ENCODE assay signal across 18 cellular contexts in the genomic region with DNA sequence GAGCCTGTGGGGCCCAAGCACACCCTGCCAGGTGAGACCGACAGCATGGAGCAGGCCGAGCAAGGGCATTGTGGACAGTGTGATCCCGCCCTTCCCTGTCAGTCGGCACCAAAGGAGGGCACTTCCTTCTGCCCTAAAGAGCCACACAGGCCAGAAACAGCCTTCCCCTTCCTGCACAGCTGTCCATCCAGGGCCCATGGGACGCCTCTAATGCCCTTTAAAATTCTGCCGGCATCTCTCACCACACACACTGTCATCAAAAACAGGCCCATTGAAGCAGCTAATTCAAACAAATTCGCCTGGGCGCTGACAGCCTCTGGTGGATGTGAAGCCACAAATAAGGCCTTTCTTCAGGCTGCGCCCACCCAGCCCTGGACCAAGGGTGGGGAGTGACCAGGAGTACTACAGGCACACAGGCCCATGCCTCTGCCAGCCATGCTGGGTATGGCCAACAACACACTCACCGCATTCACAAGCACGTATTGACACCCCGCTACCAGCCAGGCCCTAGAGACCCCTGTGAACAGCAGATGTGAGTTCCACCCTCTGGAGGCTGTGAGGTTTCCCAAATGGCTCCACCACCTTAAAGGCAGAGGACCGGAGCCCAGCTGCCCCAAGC. TPM values are rescaled to one million over a fixed set of nuclear protein-coding genes. Genes with fewer than 3 reads are reported as not detected.
DNase-seq lines count a peak whose midpoint lies in the region; ATAC-seq and TF ChIP-seq lines count a peak whose summit lies in the region.
"Had no signal": no experiment of that assay in that cellular context is flagged by ENCODE, and none has a peak within 500 bp of the region (broad histone marks: within the 10 kb centered on the region; RNA-seq: fewer than 3 reads in every experiment).

No MANE protein-coding gene starts in this region.

- no peaks in the 10 kb centered on the region for H3F3A ChIP-seq in SK-N-SH (replicated peaks; ENCODE audit: insufficient read depth)

- H3K36me3 Mint-ChIP-seq in brain (peaks cover 16% of the 10 kb centered on the region), neural crest cell (ENCODE audit: low read depth) (no peaks in the 10 kb centered on the region), T-cell (no peaks in the 10 kb centered on the region)
- H3K36me3 Mint-ChIP-seq: CD4-positive, alpha-beta memory T cell had no signal

- peak overlapping the region; percentile 91 for H3K4me2 ChIP-seq in BLaER1
- peak overlapping the region; percentile 54 to 94 (median 89) for H3K4me2 ChIP-seq in BLaER1 treated with 17β-estradiol and CSF1 and Interleukin-3, amounts not matched to agents 10 nM and 100 nM
- no peak overlapping the region for H3K4me2 ChIP-seq in SK-N-SH
- H3K4me2 ChIP-seq: PC-9 had no signal

- TF ChIP-seq CTCF in brain (conservative IDR thresholded peaks at IDR 0.05) (no peak), neural crest cell (conservative IDR thresholded peaks at IDR 0.05) (no peak), SK-N-SH (IDR thresholded peaks at IDR 0.05) (no peak)

- ATAC-seq in T-cell (replicated peaks in 1 of 4), result no peak

- H4K20me1 ChIP-seq in BLaER1 (0 out of 2 replicates have a peak, but pooled peaks cover 14% of the 10 kb centered on the region), SK-N-SH (ENCODE audit: insufficient read depth) (no peaks in the 10 kb centered on the region)
- peaks cover 0 to 11% (median 0%) of the 10 kb centered on the region in 11 experiments; a peak in 5 of 22 replicates for H4K20me1 ChIP-seq in BLaER1 treated with 17β-estradiol and CSF1 and Interleukin-3, amounts not matched to agents 10 nM and 100 nM

- no peaks in the 10 kb centered on the region for H3K79me2 ChIP-seq in SK-N-SH (ENCODE audit: insufficient read depth)

- CTCF ChIA-PET in T-cell (lab: Charles Lee), result no interaction called here
- CTCF ChIA-PET in SK-N-SH (lab: Yijun Ruan, JAX), result interaction anchor here (0.7 to 1.5 kb wide), 7 partner anchors 19 to 1005 kb away, joined by 3 to 4 read pairs (median 3); no protein-coding TSS in a partner anchor

- no peaks in the 10 kb centered on the region for H3K9me2 ChIP-seq in SK-N-SH

- H3K4me1 ChIP-seq in BLaER1, result peaks cover 97% of the 10 kb centered on the region
- peaks cover 54 to 94% (median 84%) of the 10 kb centered on the region in 10 experiments for H3K4me1 ChIP-seq in BLaER1 treated with 17β-estradiol and CSF1 and Interleukin-3, amounts not matched to agents 10 nM and 100 nM
- peaks cover 0 to 17% of the 10 kb centered on the region in 2 experiments; a peak in 1 of 4 replicates for H3K4me1 ChIP-seq in SK-N-SH (ENCODE audit: control insufficient read depth in 1 of 2, insufficient read depth in 2 of 2, low read depth in 1 of 2, low read length in 1 of 2)

- H3K4me1 Mint-ChIP-seq in brain, result peaks cover 89% of the 10 kb centered on the region
- H3K4me1 Mint-ChIP-seq in neural crest cell, result peaks cover 68% of the 10 kb centered on the region
- no peaks in the 10 kb centered on the region for H3K4me1 Mint-ChIP-seq in T-cell
- H3K4me1 Mint-ChIP-seq: CD4-positive, alpha-beta memory T cell had no signal

- no peaks in the 10 kb centered on the region for H3K9me3 ChIP-seq in BLaER1
- H3K9me3 ChIP-seq in BLaER1 treated with 17β-estradiol and CSF1 and Interleukin-3, amounts not matched to agents 10 nM and 100 nM (replicated peaks in 1 of 11), result no peaks in the 10 kb centered on the region
- no peaks in the 10 kb centered on the region for H3K9me3 ChIP-seq in SK-N-SH

- peak overlapping the region in 1 of 5 experiments; percentile 37 for H3K4me3 Mint-ChIP-seq in brain
- peak overlapping the region; percentile 34 for H3K4me3 Mint-ChIP-seq in neural crest cell
- no peak overlapping the region for H3K4me3 Mint-ChIP-seq in T-cell

- H3K27me3 Mint-ChIP-seq in brain (peaks cover 22% of the 10 kb centered on the region), neural crest cell (ENCODE audit: low read depth) (peaks cover 28% of the 10 kb centered on the region), T-cell (peaks cover 3 to 5% of the 10 kb centered on the region in 2 donors)

- H3K9me3 Mint-ChIP-seq in brain, result no peaks in the 10 kb centered on the region
- no peaks in the 10 kb centered on the region for H3K9me3 Mint-ChIP-seq in neural crest cell
- no peaks in the 10 kb centered on the region for H3K9me3 Mint-ChIP-seq in T-cell
- H3K9me3 Mint-ChIP-seq: CD4-positive, alpha-beta memory T cell had no signal

- no peak for TF ChIP-seq RAD21 in SK-N-SH (IDR thresholded peaks at IDR 0.05; ENCODE audit: low read length)

- no peak for TF ChIP-seq EP300 in SK-N-SH (IDR thresholded peaks at IDR 0.05; ENCODE audit: borderline replicate concordance in 1 of 2, low read depth in 1 of 2, low read length in 1 of 2)

- peak overlapping the region; percentile 68 to 97 (median 92) for H3K27ac Mint-ChIP-seq in brain
- H3K27ac Mint-ChIP-seq in neural crest cell (ENCODE audit: unreplicated experiment), result peak overlapping the region; percentile 57
- no peak overlapping the region for H3K27ac Mint-ChIP-seq in T-cell
- H3K27ac Mint-ChIP-seq: CD4-positive, alpha-beta memory T cell had no signal

- POLR2A ChIA-PET in T-cell (lab: Charles Lee) (no interaction called here), SK-N-SH (lab: Yijun Ruan, JAX) (no interaction called here)

- 71% methylated on average over 11 of the region's 13 CpGs for WGBS in SK-N-SH (ENCODE audit: low lambda C conversion rate)

- no peak for DNase-seq in neural crest cell (ENCODE audit: low read depth, low spot score)
- DNase-seq in T-cell, result no peak
- DNase-seq in SK-N-SH, result no peak
- DNase-seq in stimulated activated CD4-positive, alpha-beta T cell treated with anti-CD3 and anti-CD28 coated beads, Interleukin-15, amount 100 ng/mL, for 24 hours, result no peak
- DNase-seq in inferior parietal cortex (ENCODE audit: extremely low spot score), result no peak
- DNase-seq: CD4-positive, alpha-beta memory T cell; GF-D8; Karpas-422; MM.1S; NCI-H1105 treated with DMSO at 0.1 percent for 48 hours; NCI-H187 treated with DMSO at 0.1 percent for 48 hours; NCI-H510A treated with DMSO at 0.1 percent for 48 hours; NCI-H82; PC-9 had no signal

- H3K27me3 ChIP-seq in BLaER1 (no peaks in the 10 kb centered on the region), SK-N-SH (ENCODE audit: insufficient read depth) (peaks cover 6% of the 10 kb centered on the region; the same call in 1 of the 2 replicates)
- H3K27me3 ChIP-seq in BLaER1 treated with 17β-estradiol and CSF1 and Interleukin-3, amounts not matched to agents 10 nM and 100 nM, result peaks cover 0 to 17% (median 1%) of the 10 kb centered on the region in 11 experiments; a peak in 5 of 22 replicates

- peak overlapping the region; percentile 29; the same call in 1 of the 2 replicates for H3K4me3 ChIP-seq in BLaER1
- H3K4me3 ChIP-seq in BLaER1 treated with 17β-estradiol and CSF1 and Interleukin-3, amounts not matched to agents 10 nM and 100 nM, result peak overlapping the region in 2 of 10 experiments; percentile 11 to 19; a peak in 1 of 20 replicates
- H3K4me3 ChIP-seq in SK-N-SH (ENCODE audit: low read depth in 2 of 2, low read length in 1 of 2), result no peak overlapping the region
- H3K4me3 ChIP-seq: PC-9 had no signal

- H3K9ac ChIP-seq in BLaER1 (no peak overlapping the region; the same call in 1 of the 2 replicates), SK-N-SH (no peak overlapping the region)
- peak overlapping the region in 4 of 11 experiments; percentile 17 to 64 (median 54); a peak in 7 of 22 replicates for H3K9ac ChIP-seq in BLaER1 treated with 17β-estradiol and CSF1 and Interleukin-3, amounts not matched to agents 10 nM and 100 nM

- no peak overlapping the region for H2AFZ ChIP-seq in SK-N-SH (ENCODE audit: low read depth)
- H2AFZ ChIP-seq: PC-9 had no signal

- no peaks in the 10 kb centered on the region for H3K36me3 ChIP-seq in BLaER1
- H3K36me3 ChIP-seq in BLaER1 treated with 17β-estradiol and CSF1 and Interleukin-3, amounts not matched to agents 10 nM and 100 nM, result no peaks in the 10 kb centered on the region
- no peaks in the 10 kb centered on the region for H3K36me3 ChIP-seq in SK-N-SH (replicated peaks in 1 of 2; ENCODE audit: control insufficient read depth in 1 of 2, insufficient read depth in 2 of 2, low read length in 1 of 2)

- H3K27ac ChIP-seq in BLaER1 (peak overlapping the region; percentile 59; the same call in 1 of the 2 replicates), SK-N-SH (ENCODE audit: low read depth in 2 of 2, low read length in 1 of 2) (no peak overlapping the region)
- peak overlapping the region in 7 of 11 experiments; percentile 18 to 61 (median 37); a peak in 12 of 22 replicates for H3K27ac ChIP-seq in BLaER1 treated with 17β-estradiol and CSF1 and Interleukin-3, amounts not matched to agents 10 nM and 100 nM
- H3K27ac ChIP-seq: PC-9 had no signal

TF ChIP-seq in SK-N-SH, 30 proteins besides CTCF, POLR2A, EP300 and RAD21 (continues in another document):
- TF ChIP-seq FOSL2 (IDR thresholded peaks at IDR 0.05; ENCODE audit: borderline replicate concordance, low read depth), result no peak
- no peak for TF ChIP-seq TEAD4 (IDR thresholded peaks at IDR 0.05; ENCODE audit: borderline replicate concordance, insufficient read depth)
- TF ChIP-seq ELF1 (IDR thresholded peaks at IDR 0.05), result no peak
- no peak for TF ChIP-seq NRF1 (IDR thresholded peaks at IDR 0.05; ENCODE audit: low read depth, low read length)
- TF ChIP-seq, protein P1, sequence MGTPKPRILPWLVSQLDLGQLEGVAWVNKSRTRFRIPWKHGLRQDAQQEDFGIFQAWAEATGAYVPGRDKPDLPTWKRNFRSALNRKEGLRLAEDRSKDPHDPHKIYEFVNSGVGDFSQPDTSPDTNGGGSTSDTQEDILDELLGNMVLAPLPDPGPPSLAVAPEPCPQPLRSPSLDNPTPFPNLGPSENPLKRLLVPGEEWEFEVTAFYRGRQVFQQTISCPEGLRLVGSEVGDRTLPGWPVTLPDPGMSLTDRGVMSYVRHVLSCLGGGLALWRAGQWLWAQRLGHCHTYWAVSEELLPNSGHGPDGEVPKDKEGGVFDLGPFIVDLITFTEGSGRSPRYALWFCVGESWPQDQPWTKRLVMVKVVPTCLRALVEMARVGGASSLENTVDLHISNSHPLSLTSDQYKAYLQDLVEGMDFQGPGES (IDR thresholded peaks at IDR 0.05; ENCODE audit: low read depth, low read length), result no peak
- TF ChIP-seq RCOR1 (IDR thresholded peaks at IDR 0.05; ENCODE audit: low read length), result no peak
- TF ChIP-seq FOXJ3 (CRISPR knock-in tag; IDR thresholded peaks at IDR 0.05), result no peak
- TF ChIP-seq RXRA (IDR thresholded peaks at IDR 0.05; ENCODE audit: borderline replicate concordance, low read depth), result no peak
- TF ChIP-seq TCF12 (IDR thresholded peaks at IDR 0.05), result no peak
- TF ChIP-seq GATA2 (CRISPR knock-in tag; IDR thresholded peaks at IDR 0.05), result no peak
- no peak for TF ChIP-seq GABPA (IDR thresholded peaks at IDR 0.05; ENCODE audit: low read depth)
- no peak for TF ChIP-seq EZH2phosphoT487 (IDR thresholded peaks at IDR 0.05; ENCODE audit: borderline replicate concordance, low read depth)

RNA-seq across cellular contexts. Expression of a gene that starts 54.6 kb away (rescaled TPM):
- polyA plus RNA-seq in brain (ENCODE audit: insufficient read depth, low read depth, low replicate concordance), result 24.9 TPM
- total RNA-seq in neural crest cell, result 9.7 and 10.6 TPM in 2 replicates
- total RNA-seq in T-cell, result under 1 TPM; 0.29 to 0.56 (median 0.49) TPM
- 0.02 and 0.05 TPM in 2 replicates for polyA plus RNA-seq in SK-N-SH (2012; rRNA removed)
- 0.01 and 0.03 TPM in 2 replicates for polyA plus RNA-seq in SK-N-SH (2012; cell fraction: cytosol; rRNA removed)
- 0.06 and 0.09 TPM in 2 replicates for polyA plus RNA-seq in SK-N-SH (2012; cell fraction: nucleus; rRNA removed)
- total RNA-seq: PC-9, SK-MEL-5 had no signal

Comparison
In these comparisons a context has a peak if more than half of its experiments do, and no peak if none do; other contexts are left out.
1. H3K27ac ChIP-seq: peak in BLaER1 (single experiment) and BLaER1 treated with 17β-estradiol and CSF1 and Interleukin-3, amounts not matched to agents 10 nM and 100 nM (7 of 11); none in SK-N-SH (0 of 2).
2. H3K27ac Mint-ChIP-seq: peak in brain (5 of 5) and neural crest cell (single experiment); none in T-cell (0 of 2).